23 cellular contexts compared by ENCODE assay signal in the genomic region with DNA sequence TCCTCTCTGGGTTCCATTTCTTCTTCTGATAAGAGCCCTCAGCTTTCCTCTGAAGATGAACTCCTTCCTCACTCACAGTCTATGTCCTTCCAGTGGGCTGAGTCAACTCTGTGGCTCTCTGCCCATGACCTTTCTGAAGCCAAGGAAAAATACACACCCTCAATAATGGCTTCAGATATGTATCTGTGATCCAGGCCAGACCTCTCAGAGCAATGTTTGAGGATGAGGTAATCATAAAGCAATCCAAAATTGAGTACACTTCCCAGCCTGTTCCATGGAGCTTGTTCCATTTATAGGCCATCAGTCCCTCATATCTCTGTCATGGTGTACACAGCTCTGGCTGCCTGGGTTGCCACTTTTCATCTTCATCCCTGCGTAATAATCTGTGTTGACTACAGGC.
DNase-seq lines count a peak whose midpoint lies in the region; ATAC-seq, FAIRE-seq and TF ChIP-seq lines count a peak whose summit lies in the region.
"Had no signal": no experiment of that assay in that cellular context is flagged by ENCODE, and none has a peak within 500 bp of the region (broad histone marks: within the 10 kb centered on the region; RNA-seq: fewer than 3 reads in every experiment).

No MANE protein-coding gene starts in this region.

- no peaks in the 10 kb centered on the region for H3K36me3 ChIP-seq in SK-N-SH (replicated peaks in 1 of 2; ENCODE audit: control insufficient read depth in 1 of 2, insufficient read depth in 2 of 2, low read length in 1 of 2)
- H3K36me3 ChIP-seq in bronchial epithelial cell (ENCODE audit: control insufficient read depth, insufficient read depth, low read length) = no peaks in the 10 kb centered on the region
- H3K36me3 ChIP-seq in transverse colon = no peaks in the 10 kb centered on the region
- H3K36me3 ChIP-seq: BLaER1 treated with 17β-estradiol and CSF1 and Interleukin-3, amounts not matched to agents 10 nM and 100 nM; uterus had no signal

- TF ChIP-seq EP300 in SK-N-SH (IDR thresholded peaks at IDR 0.05; ENCODE audit: borderline replicate concordance in 1 of 2, low read depth in 1 of 2, low read length in 1 of 2) = no peak
- TF ChIP-seq EP300 in transverse colon (IDR thresholded peaks at IDR 0.05; ENCODE audit: low read depth) = no peak

- H3K4me1 ChIP-seq in SK-N-SH (ENCODE audit: control insufficient read depth in 1 of 2, insufficient read depth in 2 of 2, low read depth in 1 of 2, low read length in 1 of 2) = no peaks in the 10 kb centered on the region
- no peaks in the 10 kb centered on the region for H3K4me1 ChIP-seq in right cardiac atrium (ENCODE audit: control insufficient read depth, insufficient read depth, low read length)
- no peaks in the 10 kb centered on the region for H3K4me1 ChIP-seq in transverse colon
- H3K4me1 ChIP-seq: uterus had no signal

- H3K4me2 ChIP-seq in SK-N-SH = no peak overlapping the region

- ATAC-seq in SK-N-SH treated with all-trans-retinoic acid at 6 μM for 48 hours (no peak), right cardiac atrium (peak; percentile 53 to 71)
- ATAC-seq: natural killer cell treated with Interleukin-12 subunit alpha and Interleukin-12 subunit beta and Interleukin-15 and Interleukin-18, amount 100 ng/mL, for 72 hours had no signal

- H4K20me1 ChIP-seq in SK-N-SH (ENCODE audit: insufficient read depth) = no peaks in the 10 kb centered on the region
- H4K20me1 ChIP-seq: BLaER1 treated with 17β-estradiol and CSF1 and Interleukin-3, amounts not matched to agents 10 nM and 100 nM had no signal

- intact Hi-C loops in right cardiac atrium (cut with DNase I) (no loop called here), transverse colon (cut with DNase I; ENCODE audit: low total_unique reads) (no loop called here)

- no peak overlapping the region for H3K27ac ChIP-seq in SK-N-SH (ENCODE audit: low read depth in 2 of 2, low read length in 1 of 2)
- no peak overlapping the region for H3K27ac ChIP-seq in right cardiac atrium (ENCODE audit: low read length)
- peak overlapping the region in 1 of 4 donors; percentile 14 for H3K27ac ChIP-seq in transverse colon
- H3K27ac ChIP-seq: 22Rv1, RWPE1 had no signal

- no peaks in the 10 kb centered on the region for H3K9me2 ChIP-seq in SK-N-SH

- WGBS in SK-N-SH (ENCODE audit: low lambda C conversion rate) = 6% methylated on average over 1 of the region's 1 CpG
- 61% methylated on average over 1 of the region's 1 CpG for WGBS in right cardiac atrium
- 88 to 100% methylated on average over 1 of the region's 1 CpG for WGBS in transverse colon (ENCODE audit: low coverage in 1 of 2), 2 donors

- H3K4me3 ChIP-seq in SK-N-SH (ENCODE audit: low read depth in 2 of 2, low read length in 1 of 2) = no peak overlapping the region
- H3K4me3 ChIP-seq in bronchial epithelial cell (ENCODE audit: low read depth, low read length) = no peak overlapping the region
- no peak overlapping the region for H3K4me3 ChIP-seq in right cardiac atrium (ENCODE audit: low read length)
- H3K4me3 ChIP-seq in transverse colon = no peak overlapping the region
- H3K4me3 ChIP-seq: BLaER1 treated with 17β-estradiol and CSF1 and Interleukin-3, amounts not matched to agents 10 nM and 100 nM; uterus had no signal

- no peak overlapping the region for H2AFZ ChIP-seq in SK-N-SH (ENCODE audit: low read depth)

- H3K79me2 ChIP-seq in SK-N-SH (ENCODE audit: insufficient read depth) = no peaks in the 10 kb centered on the region

- TF ChIP-seq RAD21 in SK-N-SH (IDR thresholded peaks at IDR 0.05; ENCODE audit: low read length) = no peak

- TF ChIP-seq CTCF in SK-N-SH (IDR thresholded peaks at IDR 0.05) (no peak), bronchial epithelial cell (IDR thresholded peaks at IDR 0.05; ENCODE audit: insufficient read depth, low read length, severe bottlenecking) (no peak), transverse colon (IDR thresholded peaks at IDR 0.05) (no peak)

- H3K27me3 ChIP-seq in SK-N-SH (ENCODE audit: insufficient read depth) (no peaks in the 10 kb centered on the region), bronchial epithelial cell (ENCODE audit: control insufficient read depth, insufficient read depth, low read length) (no peaks in the 10 kb centered on the region), right cardiac atrium (ENCODE audit: control insufficient read depth, insufficient read depth) (no peaks in the 10 kb centered on the region), transverse colon (no peaks in the 10 kb centered on the region)
- H3K27me3 ChIP-seq: BLaER1 treated with 17β-estradiol and CSF1 and Interleukin-3, amounts not matched to agents 10 nM and 100 nM; uterus had no signal

- H3K9ac ChIP-seq in SK-N-SH = no peak overlapping the region
- H3K9ac ChIP-seq: BLaER1 treated with 17β-estradiol and CSF1 and Interleukin-3, amounts not matched to agents 10 nM and 100 nM had no signal

- CTCF ChIA-PET in SK-N-SH (lab: Yijun Ruan, JAX) = interaction anchor here (2.0 kb wide), 1 partner anchor 12 kb away, joined by 7 read pairs; no protein-coding TSS in a partner anchor

- in situ Hi-C loops in transverse colon (cut with MboI; ENCODE audit: low pct_ligation_motif_present in 1 of 4, low pct_unique_long_range_greater_than_20kb in 1 of 4, low sequenced_read_pairs in 3 of 4) = no loop called here

- no peak for TF ChIP-seq POLR2A in transverse colon (IDR thresholded peaks at IDR 0.05)

- no peaks in the 10 kb centered on the region; the same call in 1 of the 2 replicates for H3K9me3 ChIP-seq in SK-N-SH
- H3K9me3 ChIP-seq in right cardiac atrium (ENCODE audit: control insufficient read depth, low read length) = no peaks in the 10 kb centered on the region
- no peaks in the 10 kb centered on the region for H3K9me3 ChIP-seq in transverse colon
- H3K9me3 ChIP-seq: BLaER1 treated with 17β-estradiol and CSF1 and Interleukin-3, amounts not matched to agents 10 nM and 100 nM; uterus had no signal

- FAIRE-seq in bronchial epithelial cell (lab: Jason Lieb, UNC) = peak; percentile 52
- FAIRE-seq: D721Med, frontal cortex, TTC549 had no signal

- POLR2A ChIA-PET in SK-N-SH (lab: Yijun Ruan, JAX) = no interaction called here

- H3F3A ChIP-seq in SK-N-SH (replicated peaks; ENCODE audit: insufficient read depth) = no peaks in the 10 kb centered on the region

- DNase-seq in SK-N-SH = no peak
- no peak for DNase-seq in bronchial epithelial cell (ENCODE audit: low read depth)
- DNase-seq in right cardiac atrium = no peak
- DNase-seq in stromal cell of bone marrow (ENCODE audit: low read depth) = peak; percentile 22
- DNase-seq in NCI-H69 (lab: John Stamatoyannopoulos, UW) = no peak
- DNase-seq in OCI-M1 (lab: John Stamatoyannopoulos, UW) = no peak
- no peak for DNase-seq in transverse colon
- DNase-seq: activated CD4-positive, alpha-beta T cell treated with anti-CD3 and anti-CD28 coated beads for 1 hour; dermis blood vessel endothelial cell; GOT3; IMR-90; NCI-H1417 treated with DMSO at 0.1 percent for 48 hours; NCI-H2107; NCI-H510A treated with DMSO at 0.1 percent for 48 hours had no signal

TF ChIP-seq in SK-N-SH treated with all-trans-retinoic acid at 6 μM for 48 hours, 23 proteins besides CTCF, POLR2A, EP300 and RAD21 (continues in another document):
- TF ChIP-seq ZNF70 (CRISPR knock-in tag; IDR thresholded peaks at IDR 0.05) = no peak
- TF ChIP-seq TOX (CRISPR knock-in tag; IDR thresholded peaks at IDR 0.05; ENCODE audit: borderline replicate concordance) = no peak
- TF ChIP-seq, protein P1, sequence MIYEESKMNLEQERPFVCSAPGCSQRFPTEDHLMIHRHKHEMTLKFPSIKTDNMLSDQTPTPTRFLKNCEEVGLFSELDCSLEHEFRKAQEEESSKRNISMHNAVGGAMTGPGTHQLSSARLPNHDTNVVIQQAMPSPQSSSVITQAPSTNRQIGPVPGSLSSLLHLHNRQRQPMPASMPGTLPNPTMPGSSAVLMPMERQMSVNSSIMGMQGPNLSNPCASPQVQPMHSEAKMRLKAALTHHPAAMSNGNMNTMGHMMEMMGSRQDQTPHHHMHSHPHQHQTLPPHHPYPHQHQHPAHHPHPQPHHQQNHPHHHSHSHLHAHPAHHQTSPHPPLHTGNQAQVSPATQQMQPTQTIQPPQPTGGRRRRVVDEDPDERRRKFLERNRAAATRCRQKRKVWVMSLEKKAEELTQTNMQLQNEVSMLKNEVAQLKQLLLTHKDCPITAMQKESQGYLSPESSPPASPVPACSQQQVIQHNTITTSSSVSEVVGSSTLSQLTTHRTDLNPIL (CRISPR knock-in tag; IDR thresholded peaks at IDR 0.05; ENCODE audit: low read depth) = peak; percentile 66; the same call in 1 of the 2 replicates
- no peak for TF ChIP-seq ARNTL (CRISPR knock-in tag; IDR thresholded peaks at IDR 0.05; ENCODE audit: borderline replicate concordance, low read depth)

TF ChIP-seq in SK-N-SH, 30 proteins besides CTCF, POLR2A, EP300 and RAD21 (continues in another document):
- TF ChIP-seq, protein P2, sequence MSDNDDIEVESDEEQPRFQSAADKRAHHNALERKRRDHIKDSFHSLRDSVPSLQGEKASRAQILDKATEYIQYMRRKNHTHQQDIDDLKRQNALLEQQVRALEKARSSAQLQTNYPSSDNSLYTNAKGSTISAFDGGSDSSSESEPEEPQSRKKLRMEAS (IDR thresholded peaks at IDR 0.05; ENCODE audit: low read depth) = no peak
- TF ChIP-seq RXRA (IDR thresholded peaks at IDR 0.05; ENCODE audit: borderline replicate concordance, low read depth) (no peak), NRF1 (IDR thresholded peaks at IDR 0.05; ENCODE audit: low read depth, low read length) (no peak), RCOR1 (IDR thresholded peaks at IDR 0.05; ENCODE audit: low read length) (no peak), MEF2A (IDR thresholded peaks at IDR 0.05; ENCODE audit: borderline replicate concordance, low read depth) (no peak), NFIC (IDR thresholded peaks at IDR 0.05; ENCODE audit: borderline replicate concordance) (no peak), TEAD4 (IDR thresholded peaks at IDR 0.05; ENCODE audit: borderline replicate concordance, insufficient read depth) (no peak), ELF1 (IDR thresholded peaks at IDR 0.05) (no peak), GABPA (IDR thresholded peaks at IDR 0.05; ENCODE audit: low read depth) (no peak)
- TF ChIP-seq, protein P3, sequence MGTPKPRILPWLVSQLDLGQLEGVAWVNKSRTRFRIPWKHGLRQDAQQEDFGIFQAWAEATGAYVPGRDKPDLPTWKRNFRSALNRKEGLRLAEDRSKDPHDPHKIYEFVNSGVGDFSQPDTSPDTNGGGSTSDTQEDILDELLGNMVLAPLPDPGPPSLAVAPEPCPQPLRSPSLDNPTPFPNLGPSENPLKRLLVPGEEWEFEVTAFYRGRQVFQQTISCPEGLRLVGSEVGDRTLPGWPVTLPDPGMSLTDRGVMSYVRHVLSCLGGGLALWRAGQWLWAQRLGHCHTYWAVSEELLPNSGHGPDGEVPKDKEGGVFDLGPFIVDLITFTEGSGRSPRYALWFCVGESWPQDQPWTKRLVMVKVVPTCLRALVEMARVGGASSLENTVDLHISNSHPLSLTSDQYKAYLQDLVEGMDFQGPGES (IDR thresholded peaks at IDR 0.05; ENCODE audit: low read depth, low read length) = no peak
